In the genomic region with DNA sequence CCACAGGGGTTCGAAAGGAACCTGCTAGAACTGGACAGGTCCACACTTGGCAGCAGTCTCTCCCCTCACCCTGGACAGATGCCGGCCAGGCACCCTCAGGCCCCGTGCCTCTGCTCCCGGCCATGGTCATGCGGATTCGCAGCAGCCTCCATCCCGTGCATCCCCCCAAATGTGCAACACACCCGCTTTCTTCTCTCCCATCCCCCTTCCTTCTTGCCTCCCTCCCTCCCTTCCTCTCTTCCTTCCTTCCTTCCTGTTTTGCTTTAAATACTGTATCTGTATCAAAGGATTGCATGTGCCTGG, we compare ENCODE assay signal across 18 cellular contexts. TPM values are rescaled to one million over a fixed set of nuclear protein-coding genes. Genes with fewer than 3 reads are reported as not detected.
DNase-seq lines count a peak whose midpoint lies in the region; ATAC-seq, FAIRE-seq and TF ChIP-seq lines count a peak whose summit lies in the region.
"Had no signal": no experiment of that assay in that cellular context is flagged by ENCODE, and none has a peak within 500 bp of the region (broad histone marks: within the 10 kb centered on the region; RNA-seq: fewer than 3 reads in every experiment).

No MANE protein-coding gene starts in this region.

- H3K4me1 Mint-ChIP-seq in activated naive CD8-positive, alpha-beta T cell treated with anti-CD3 and anti-CD28 coated beads, Interleukin-2, amount 10 ng/mL, durations not matched to agents 7 days and 5 days: no peaks in the 10 kb centered on the region
- no peaks in the 10 kb centered on the region for H3K4me1 Mint-ChIP-seq in activated naive CD8-positive, alpha-beta T cell treated with anti-CD3 and anti-CD28 coated beads, Interleukin-2, amount 50 U/mL, for 24 hours
- peaks cover 9% of the 10 kb centered on the region for H3K4me1 Mint-ChIP-seq in type B pancreatic cell (ENCODE audit: unreplicated experiment)
- H3K4me1 Mint-ChIP-seq: CD4-positive, CD25-positive, alpha-beta regulatory T cell had no signal

- H3K36me3 ChIP-seq in H7 (replicated peaks; ENCODE audit: control insufficient read depth, insufficient read depth, low read length) (no peaks in the 10 kb centered on the region), kidney (ENCODE audit: control insufficient read depth in 1 of 2, insufficient read depth in 2 of 2, low read length in 2 of 2) (no peaks in the 10 kb centered on the region)

- ATAC-seq in activated naive CD8-positive, alpha-beta T cell treated with anti-CD3 and anti-CD28 coated beads, Interleukin-2, amount 10 ng/mL, durations not matched to agents 7 days and 5 days (ENCODE audit: low read depth): no peak
- ATAC-seq in activated naive CD8-positive, alpha-beta T cell treated with anti-CD3 and anti-CD28 coated beads, Interleukin-2, amount 50 U/mL, for 24 hours: no peak
- ATAC-seq in GM19328 (IDR thresholded peaks at IDR 0.05; ENCODE audit: unreplicated experiment): no peak

- no peak overlapping the region for H3K9ac ChIP-seq in kidney (ENCODE audit: low read length in 2 of 2)
- H3K9ac ChIP-seq: KMS-11 had no signal

- H3K9me3 Mint-ChIP-seq in activated naive CD8-positive, alpha-beta T cell treated with anti-CD3 and anti-CD28 coated beads, Interleukin-2, amount 10 ng/mL, durations not matched to agents 7 days and 5 days: peaks cover 4% of the 10 kb centered on the region
- H3K9me3 Mint-ChIP-seq in activated naive CD8-positive, alpha-beta T cell treated with anti-CD3 and anti-CD28 coated beads, Interleukin-2, amount 50 U/mL, for 24 hours: peaks cover 6% of the 10 kb centered on the region
- peaks cover 5% of the 10 kb centered on the region for H3K9me3 Mint-ChIP-seq in type B pancreatic cell

- intact Hi-C loops in kidney (cut with DNase I): no loop called here

- TF ChIP-seq CTCF in kidney (IDR thresholded peaks at IDR 0.05; ENCODE audit: borderline replicate concordance, extremely low read depth, insufficient read depth) (no peak), type B pancreatic cell (conservative IDR thresholded peaks at IDR 0.05) (no peak)

- H3K4me3 Mint-ChIP-seq in activated naive CD8-positive, alpha-beta T cell treated with anti-CD3 and anti-CD28 coated beads, Interleukin-2, amount 10 ng/mL, durations not matched to agents 7 days and 5 days: no peak overlapping the region
- H3K4me3 Mint-ChIP-seq in activated naive CD8-positive, alpha-beta T cell treated with anti-CD3 and anti-CD28 coated beads, Interleukin-2, amount 50 U/mL, for 24 hours: no peak overlapping the region
- H3K4me3 Mint-ChIP-seq in type B pancreatic cell: no peak overlapping the region
- H3K4me3 Mint-ChIP-seq: CD4-positive, CD25-positive, alpha-beta regulatory T cell had no signal

- H3K36me3 Mint-ChIP-seq in activated naive CD8-positive, alpha-beta T cell treated with anti-CD3 and anti-CD28 coated beads, Interleukin-2, amount 10 ng/mL, durations not matched to agents 7 days and 5 days: no peaks in the 10 kb centered on the region
- H3K36me3 Mint-ChIP-seq in activated naive CD8-positive, alpha-beta T cell treated with anti-CD3 and anti-CD28 coated beads, Interleukin-2, amount 50 U/mL, for 24 hours (ENCODE audit: low read depth): no peaks in the 10 kb centered on the region
- peaks cover under 1% of the 10 kb centered on the region for H3K36me3 Mint-ChIP-seq in type B pancreatic cell
- H3K36me3 Mint-ChIP-seq: CD4-positive, CD25-positive, alpha-beta regulatory T cell had no signal

- FAIRE-seq in kidney (lab: Jason Lieb, UNC): no peak
- FAIRE-seq: H54 had no signal

- H3K27me3 Mint-ChIP-seq in activated naive CD8-positive, alpha-beta T cell treated with anti-CD3 and anti-CD28 coated beads, Interleukin-2, amount 10 ng/mL, durations not matched to agents 7 days and 5 days: no peaks in the 10 kb centered on the region
- H3K27me3 Mint-ChIP-seq in activated naive CD8-positive, alpha-beta T cell treated with anti-CD3 and anti-CD28 coated beads, Interleukin-2, amount 50 U/mL, for 24 hours: no peaks in the 10 kb centered on the region
- peaks cover 53% of the 10 kb centered on the region for H3K27me3 Mint-ChIP-seq in type B pancreatic cell
- H3K27me3 Mint-ChIP-seq: CD4-positive, CD25-positive, alpha-beta regulatory T cell had no signal

- no peaks in the 10 kb centered on the region; the same call in 1 of the 2 replicates for H3K27me3 ChIP-seq in H7 (ENCODE audit: control insufficient read depth, insufficient read depth, low read length)

- H3K9me3 ChIP-seq in kidney (ENCODE audit: control insufficient read depth in 1 of 2, low read length in 2 of 2): peaks cover 7 to 10% of the 10 kb centered on the region in 2 donors
- H3K9me3 ChIP-seq: Caco-2 had no signal

- no peaks in the 10 kb centered on the region for H3K4me1 ChIP-seq in kidney (ENCODE audit: control insufficient read depth in 1 of 2, insufficient read depth in 1 of 2, low read depth in 1 of 2, low read length in 2 of 2)
- H3K4me1 ChIP-seq: Caco-2 had no signal

- peak; percentile 1 for DNase-seq in activated naive CD8-positive, alpha-beta T cell treated with anti-CD3 and anti-CD28 coated beads, Interleukin-2, amount 10 ng/mL, durations not matched to agents 7 days and 5 days
- no peak for DNase-seq in activated naive CD8-positive, alpha-beta T cell treated with anti-CD3 and anti-CD28 coated beads, Interleukin-2, amount 50 U/mL, for 24 hours
- DNase-seq in H7: peak; percentile 35
- DNase-seq in kidney: peak; percentile 58
- DNase-seq in type B pancreatic cell (ENCODE audit: extremely low spot score, unreplicated experiment): peak; percentile 62
- DNase-seq in activated gamma-delta T cell treated with Interleukin-2 at 50 U/mL for 16 hours: no peak
- DNase-seq: AML-193; CD4-positive, CD25-positive, alpha-beta regulatory T cell; EL; NCI-H1436; NCI-H2081; NCI-H510A; NCI-H82 had no signal

- POLR2A ChIA-PET in activated naive CD8-positive, alpha-beta T cell treated with anti-CD3 and anti-CD28 coated beads, Interleukin-2, amount 10 ng/mL, durations not matched to agents 7 days and 5 days (lab: Charles Lee): no interaction called here

- no peak overlapping the region for H3K27ac ChIP-seq in kidney (ENCODE audit: low read depth in 2 of 2, low read length in 2 of 2)
- H3K27ac ChIP-seq: KMS-11 had no signal

- no peak overlapping the region for H3K4me3 ChIP-seq in H7 (ENCODE audit: insufficient read depth, low read depth, low read length)
- H3K4me3 ChIP-seq in kidney (ENCODE audit: low read length in 2 of 2): no peak overlapping the region

- H3K27ac Mint-ChIP-seq in activated naive CD8-positive, alpha-beta T cell treated with anti-CD3 and anti-CD28 coated beads, Interleukin-2, amount 10 ng/mL, durations not matched to agents 7 days and 5 days: no peak overlapping the region
- no peak overlapping the region for H3K27ac Mint-ChIP-seq in activated naive CD8-positive, alpha-beta T cell treated with anti-CD3 and anti-CD28 coated beads, Interleukin-2, amount 50 U/mL, for 24 hours
- H3K27ac Mint-ChIP-seq in type B pancreatic cell: no peak overlapping the region
- H3K27ac Mint-ChIP-seq: CD4-positive, CD25-positive, alpha-beta regulatory T cell had no signal

RNA-seq across cellular contexts. Expression of a gene that starts 35.0 kb away (rescaled TPM):
- not detected for total RNA-seq in activated naive CD8-positive, alpha-beta T cell treated with anti-CD3 and anti-CD28 coated beads, Interleukin-2, amount 10 ng/mL, durations not matched to agents 7 days and 5 days
- total RNA-seq in H7 (2014; rRNA removed; shearing (Covaris generic)): 2.0 and 4.4 TPM in 2 replicates
- not detected for total RNA-seq in kidney
- polyA plus RNA-seq in kidney (ENCODE audit: insufficient read depth, low read depth, low replicate concordance): not detected
- total RNA-seq in type B pancreatic cell (ENCODE audit: low replicate concordance): 3.2 and 3.4 TPM in 2 replicates
- total RNA-seq: CD4-positive, CD25-positive, alpha-beta regulatory T cell; M059J had no signal
- polyA plus RNA-seq: CD4-positive, CD25-positive, alpha-beta regulatory T cell had no signal

Comparison
In these comparisons a context has a peak if more than half of its experiments do, and no peak if none do; other contexts are left out.
1. DNase-seq: peak in activated naive CD8-positive, alpha-beta T cell treated with anti-CD3 and anti-CD28 coated beads, Interleukin-2, amount 10 ng/mL, durations not matched to agents 7 days and 5 days (single experiment), H7 (single experiment), kidney (single experiment) and type B pancreatic cell (single experiment); none in activated naive CD8-positive, alpha-beta T cell treated with anti-CD3 and anti-CD28 coated beads, Interleukin-2, amount 50 U/mL, for 24 hours (single experiment) and activated gamma-delta T cell treated with Interleukin-2 at 50 U/mL for 16 hours (single experiment).